5 cellular contexts compared by ENCODE assay signal in the genomic region with DNA sequence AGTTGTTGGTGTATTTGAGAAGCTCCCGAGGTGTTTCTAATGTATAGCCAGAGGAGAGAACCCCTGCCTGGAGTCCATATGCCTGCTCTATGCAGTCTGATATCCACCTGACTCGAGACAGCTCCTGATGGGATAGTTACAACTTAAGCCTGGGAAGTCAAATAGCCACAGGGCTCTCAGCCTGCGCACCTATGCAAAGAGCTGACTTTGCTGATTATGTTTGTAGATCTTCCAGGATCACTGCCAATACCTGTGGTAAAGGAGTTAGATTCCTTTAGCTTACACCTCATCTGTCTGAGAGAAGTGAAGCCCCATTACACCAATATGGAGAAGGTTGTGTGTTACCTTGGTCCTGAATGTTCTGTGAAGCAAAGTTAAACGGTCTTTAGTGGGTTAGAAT.
"Had no signal": no experiment of that assay in that cellular context is flagged by ENCODE, and none has a peak within 500 bp of the region (broad histone marks: within the 10 kb centered on the region; RNA-seq: fewer than 3 reads in every experiment).

No MANE protein-coding gene starts in this region.

- H3K36me3 Mint-ChIP-seq: IgD-negative memory B cell had no signal

- H3K4me3 ChIP-seq: GM23338 had no signal

- H3K9me3 Mint-ChIP-seq: GM23338, H9 had no signal

- ATAC-seq: GM23338 had no signal

- H3K4me3 Mint-ChIP-seq: GM23338, H9, IgD-negative memory B cell had no signal

- H3K27me3 Mint-ChIP-seq: IgD-negative memory B cell had no signal

- H2AFZ ChIP-seq: GM23338 had no signal

- H3K4me2 ChIP-seq: GM23338 had no signal

- DNase-seq: H9, HCEC 1CT, KBM-7 had no signal

- H3K4me1 Mint-ChIP-seq: GM23338, H9 had no signal
